In genomic region chr17:39636587-39636926, GRCh38 we compare ENCODE assay signal across 8 cellular contexts. TPM values are rescaled to one million over a fixed set of nuclear protein-coding genes. Genes with fewer than 3 reads are reported as not detected.
DNase-seq lines count a peak whose midpoint lies in the region; ATAC-seq lines count a peak whose summit lies in the region.

No MANE protein-coding gene starts in this region.

- peak overlapping the region; percentile 87 for H3K9ac ChIP-seq in Karpas-422 (ENCODE audit: low read length)
- peak overlapping the region; percentile 77 to 89 for H3K9ac ChIP-seq in duodenal mucosa (ENCODE audit: low read depth in 1 of 2, low read length in 2 of 2)
- no peak overlapping the region for H3K9ac ChIP-seq in neuronal stem cell (ENCODE audit: low read depth, low read length, poor library complexity)

- no peak overlapping the region for H4K91ac ChIP-seq in neuronal stem cell (ENCODE audit: low read depth, low read length, poor library complexity)

- H2BK120ac ChIP-seq in neuronal stem cell (ENCODE audit: low read depth, low read length), result no peak overlapping the region

- peaks cover 5% of the 10 kb centered on the region for H3K27me3 Mint-ChIP-seq in T-helper 2 cell treated with Interferon-gamma antibody and Interleukin-4, amounts not matched to agents 5 μg/mL and 100 μg/mL, for 36 hours (ENCODE audit: low read depth)

- no peak overlapping the region for H3K23ac ChIP-seq in neuronal stem cell (ENCODE audit: low read depth, low read length, poor library complexity)

- WGBS in neuronal stem cell (ENCODE audit: extremely low coverage in 2 of 2, insufficient read length in 2 of 2, insufficient replicate concordance in 1 of 2), 2 donors, result no CpG with 5 or more reads among the region's 6 CpGs

- H2BK15ac ChIP-seq in neuronal stem cell (ENCODE audit: low read length), result no peak overlapping the region

- peaks cover 5% of the 10 kb centered on the region for H3K36me3 Mint-ChIP-seq in T-helper 2 cell treated with Interferon-gamma antibody and Interleukin-4, amounts not matched to agents 5 μg/mL and 100 μg/mL, for 36 hours (ENCODE audit: low read depth)

- H4K8ac ChIP-seq in neuronal stem cell (ENCODE audit: low read depth, low read length), result no peak overlapping the region

- DNase-seq in T-helper 2 cell treated with Interferon-gamma antibody and Interleukin-4, amounts not matched to agents 5 μg/mL and 100 μg/mL, for 36 hours (ENCODE audit: low spot score), result no peak
- DNase-seq in T-helper 2 cell (no peak), Karpas-422 (no peak), neuronal stem cell (ENCODE audit: low spot score) (no peak), GDM1 (lab: John Stamatoyannopoulos, UW) (no peak), GM03348 (ENCODE audit: low spot score) (no peak)

- peaks cover 8% of the 10 kb centered on the region for H3K79me1 ChIP-seq in neuronal stem cell (ENCODE audit: low read depth, low read length)

- H3K9me2 ChIP-seq in Karpas-422 (replicated peaks; ENCODE audit: insufficient read depth, low read length), result no peaks in the 10 kb centered on the region

- H3K4me1 ChIP-seq in Karpas-422 (ENCODE audit: low read length), result peaks cover 36% of the 10 kb centered on the region
- peaks cover 60 to 67% of the 10 kb centered on the region in 2 donors for H3K4me1 ChIP-seq in duodenal mucosa (ENCODE audit: control insufficient read depth in 1 of 2, insufficient read depth in 2 of 2, low read length in 2 of 2)
- peaks cover 10 to 27% of the 10 kb centered on the region in 2 donors for H3K4me1 ChIP-seq in neuronal stem cell (ENCODE audit: control insufficient read depth in 2 of 2, insufficient read depth in 1 of 2, low read depth in 1 of 2, low read length in 2 of 2)

- peak overlapping the region; percentile 74; the same call in 1 of the 2 replicates for H2AFZ ChIP-seq in Karpas-422 (ENCODE audit: low read length)
- H2AFZ ChIP-seq in neuronal stem cell (ENCODE audit: low read length), result peak overlapping the region; percentile 98

- no peak overlapping the region for H2BK12ac ChIP-seq in neuronal stem cell (ENCODE audit: low read length)

- H3K9me3 Mint-ChIP-seq in T-helper 2 cell treated with Interferon-gamma antibody and Interleukin-4, amounts not matched to agents 5 μg/mL and 100 μg/mL, for 36 hours, result no peaks in the 10 kb centered on the region

- peak overlapping the region; percentile 93 for H3K4me3 ChIP-seq in Karpas-422 (ENCODE audit: low read length)
- H3K4me3 ChIP-seq in duodenal mucosa (ENCODE audit: low read depth in 1 of 2, low read length in 2 of 2), result peak overlapping the region; percentile 91 to 99
- peak overlapping the region in 1 of 2 donors; percentile 92 for H3K4me3 ChIP-seq in neuronal stem cell (ENCODE audit: low read length in 2 of 2)

- H3K36me3 ChIP-seq in Karpas-422 (ENCODE audit: insufficient read depth, low read length) (no peaks in the 10 kb centered on the region), duodenal mucosa (ENCODE audit: control insufficient read depth in 1 of 2, insufficient read depth in 2 of 2, low read length in 2 of 2) (peaks cover 5 to 17% of the 10 kb centered on the region in 2 donors), neuronal stem cell (replicated peaks in 1 of 2; ENCODE audit: control insufficient read depth in 2 of 2, insufficient read depth in 2 of 2, low read length in 2 of 2) (no peaks in the 10 kb centered on the region)

- H3K79me2 ChIP-seq in Karpas-422 (ENCODE audit: low read length), result peaks cover 44% of the 10 kb centered on the region

- H2AK5ac ChIP-seq in neuronal stem cell (ENCODE audit: low read depth, low read length), result no peak overlapping the region

- no peak for ATAC-seq in GM18870 (IDR thresholded peaks at IDR 0.05; ENCODE audit: unreplicated experiment)

- H3K9me3 ChIP-seq in Karpas-422 (ENCODE audit: low read length), result no peaks in the 10 kb centered on the region
- no peaks in the 10 kb centered on the region for H3K9me3 ChIP-seq in duodenal mucosa (ENCODE audit: control insufficient read depth in 1 of 2, low read length in 2 of 2)
- H3K9me3 ChIP-seq in neuronal stem cell (replicated peaks in 1 of 2; ENCODE audit: control insufficient read depth in 2 of 2, insufficient read depth in 1 of 2, low read depth in 1 of 2, low read length in 2 of 2), result no peaks in the 10 kb centered on the region

- H3K27ac ChIP-seq in Karpas-422 (ENCODE audit: low read length) (no peak overlapping the region; the same call in 1 of the 2 replicates), duodenal mucosa (ENCODE audit: low read depth, low read length) (peak overlapping the region; percentile 86), neuronal stem cell (replicated peaks; ENCODE audit: low read length) (no peak overlapping the region)

- peak overlapping the region; percentile 94 for H3K4me3 Mint-ChIP-seq in T-helper 2 cell treated with Interferon-gamma antibody and Interleukin-4, amounts not matched to agents 5 μg/mL and 100 μg/mL, for 36 hours

- peak overlapping the region; percentile 24 for H3K18ac ChIP-seq in neuronal stem cell (ENCODE audit: low read length)

- H3K4ac ChIP-seq in neuronal stem cell (ENCODE audit: low read length), result no peak overlapping the region

- no peak overlapping the region for H2BK5ac ChIP-seq in neuronal stem cell (ENCODE audit: low read length)

- peak overlapping the region; percentile 41 for H3K27ac Mint-ChIP-seq in T-helper 2 cell treated with Interferon-gamma antibody and Interleukin-4, amounts not matched to agents 5 μg/mL and 100 μg/mL, for 36 hours

- no peak overlapping the region for H3K14ac ChIP-seq in neuronal stem cell (ENCODE audit: low read length)

- peaks cover 6% of the 10 kb centered on the region; the same call in 1 of the 2 replicates for H4K20me1 ChIP-seq in Karpas-422 (ENCODE audit: insufficient read depth, low read depth, low read length)

- peak overlapping the region; percentile 97 for H3K4me2 ChIP-seq in Karpas-422 (ENCODE audit: low read depth, low read length, poor library complexity, severe bottlenecking)
- H3K4me2 ChIP-seq in neuronal stem cell (ENCODE audit: insufficient read depth, low read length, poor library complexity, severe bottlenecking), result peak overlapping the region; percentile 91

- H3K27me3 ChIP-seq in Karpas-422 (ENCODE audit: low read length), result no peaks in the 10 kb centered on the region
- peaks cover 0 to 3% of the 10 kb centered on the region in 2 donors for H3K27me3 ChIP-seq in duodenal mucosa (ENCODE audit: control insufficient read depth in 1 of 2, insufficient read depth in 2 of 2, low read length in 2 of 2)
- peaks cover 0 to 7% (median 0%) of the 10 kb centered on the region in 3 experiments for H3K27me3 ChIP-seq in neuronal stem cell (ENCODE audit: control insufficient read depth in 3 of 3, insufficient read depth in 3 of 3, low read depth in 1 of 3, low read length in 3 of 3)

- H3K4me1 Mint-ChIP-seq in T-helper 2 cell treated with Interferon-gamma antibody and Interleukin-4, amounts not matched to agents 5 μg/mL and 100 μg/mL, for 36 hours (ENCODE audit: low read depth), result peaks cover 41% of the 10 kb centered on the region

RNA-seq across cellular contexts. Expression of gene STARD3, which starts 0.4 kb away (rescaled TPM):
- total RNA-seq in Karpas-422 (2014; rRNA removed; shearing (Covaris generic); ENCODE audit: low replicate concordance), result 42.9 and 43.5 TPM in 2 replicates
- polyA plus RNA-seq in neuronal stem cell (2013, experiment 1 of 2), result 65.0 TPM
- polyA plus RNA-seq in neuronal stem cell (2013, experiment 2 of 2), result 70.1 TPM

RNA-seq across cellular contexts. Expression of gene PPP1R1B, which starts 9.8 kb away (rescaled TPM):
- total RNA-seq in Karpas-422 (2014; rRNA removed; shearing (Covaris generic); ENCODE audit: low replicate concordance), result not detected in 2 replicates
- 0.39 TPM for polyA plus RNA-seq in neuronal stem cell (2013, experiment 1 of 2)
- 0.21 TPM for polyA plus RNA-seq in neuronal stem cell (2013, experiment 2 of 2)

RNA-seq across cellular contexts. Expression of gene TCAP, which starts 28.6 kb away (rescaled TPM):
- total RNA-seq in Karpas-422 (2014; rRNA removed; shearing (Covaris generic); ENCODE audit: low replicate concordance), result 1.5 and 1.9 TPM in 2 replicates
- 0.88 TPM for polyA plus RNA-seq in neuronal stem cell (2013, experiment 1 of 2)
- 0.87 TPM for polyA plus RNA-seq in neuronal stem cell (2013, experiment 2 of 2)

RNA-seq across cellular contexts. Expression of gene NEUROD2, which starts 28.8 kb away (rescaled TPM):
- total RNA-seq in Karpas-422 (2014; rRNA removed; shearing (Covaris generic); ENCODE audit: low replicate concordance), result not detected in 2 replicates
- not detected for polyA plus RNA-seq in neuronal stem cell (2013, experiment 1 of 2)
- not detected for polyA plus RNA-seq in neuronal stem cell (2013, experiment 2 of 2)

RNA-seq across cellular contexts. Expression of gene PNMT, which starts 31.7 kb away (rescaled TPM):
- 6.8 TPM in 1 of 2 replicates, not detected in the other for total RNA-seq in Karpas-422 (2014; rRNA removed; shearing (Covaris generic); ENCODE audit: low replicate concordance)
- 0.95 TPM for polyA plus RNA-seq in neuronal stem cell (2013, experiment 1 of 2)
- polyA plus RNA-seq in neuronal stem cell (2013, experiment 2 of 2), result 1.0 TPM
